ENCODE assay signal across 1 cellular context in the genomic region with DNA sequence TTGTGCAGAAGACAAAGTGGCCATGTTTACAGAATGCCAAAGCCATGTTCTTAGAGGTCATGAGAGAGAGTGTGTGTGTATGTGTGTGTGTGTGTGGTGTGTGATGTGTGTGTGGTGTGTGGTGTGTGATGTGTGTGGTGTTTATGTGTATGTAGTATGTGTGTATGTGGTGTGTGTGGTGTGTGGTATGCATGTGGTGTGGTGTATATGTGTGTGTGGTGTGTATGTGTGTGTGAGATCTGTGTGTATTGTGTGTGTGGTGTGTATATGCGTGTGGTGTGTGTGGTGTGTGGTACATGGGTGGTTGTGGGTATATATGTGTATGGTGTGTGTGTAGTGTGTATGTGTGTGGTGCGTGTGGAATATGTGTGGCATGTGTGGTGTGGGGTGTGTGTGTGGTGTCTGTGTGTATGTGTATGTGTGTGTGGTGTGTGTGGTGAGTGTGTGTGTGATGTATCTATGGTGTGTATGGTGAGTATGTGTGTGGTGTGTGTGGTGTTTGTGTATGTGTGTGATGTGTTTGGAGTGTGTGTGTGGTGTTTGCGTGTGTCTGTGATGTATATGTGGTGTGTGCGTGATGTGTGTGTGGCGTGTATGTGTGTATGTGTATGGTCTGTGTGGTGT.
TF ChIP-seq lines count a peak whose summit lies in the region.

No MANE protein-coding gene starts in this region.

TF ChIP-seq in HepG2, 621 proteins besides CTCF, POLR2A, EP300 and RAD21:
- TF ChIP-seq ZNF282 (IDR thresholded peaks at IDR 0.05; ENCODE audit: partially characterized antibody) = peak; percentile 36
- TF ChIP-seq, protein P1, sequence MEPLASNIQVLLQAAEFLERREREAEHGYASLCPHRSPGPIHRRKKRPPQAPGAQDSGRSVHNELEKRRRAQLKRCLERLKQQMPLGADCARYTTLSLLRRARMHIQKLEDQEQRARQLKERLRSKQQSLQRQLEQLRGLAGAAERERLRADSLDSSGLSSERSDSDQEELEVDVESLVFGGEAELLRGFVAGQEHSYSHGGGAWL (CRISPR knock-in tag; IDR thresholded peaks at IDR 0.05) = no peak
- no peak for TF ChIP-seq TBX2 (CRISPR knock-in tag; IDR thresholded peaks at IDR 0.05; ENCODE audit: borderline replicate concordance)
- no peak for TF ChIP-seq MAFK (conservative IDR thresholded peaks at IDR 0.05 in 1 of 2, IDR thresholded peaks at IDR 0.05 in 1 of 2; ENCODE audit: low read length in 2 of 2)
- no peak for TF ChIP-seq POLR2G (IDR thresholded peaks at IDR 0.05; ENCODE audit: low read depth, low read length)
- no peak for TF ChIP-seq ATF2 (CRISPR knock-in tag; IDR thresholded peaks at IDR 0.05)
- TF ChIP-seq ZNF646 (CRISPR knock-in tag; IDR thresholded peaks at IDR 0.05) = peak; percentile 71
- TF ChIP-seq KLF16 (CRISPR knock-in tag; IDR thresholded peaks at IDR 0.05) = no peak
- TF ChIP-seq ZNF576 (CRISPR knock-in tag; IDR thresholded peaks at IDR 0.05) = no peak
- TF ChIP-seq ZNF569 (CRISPR knock-in tag; IDR thresholded peaks at IDR 0.05; ENCODE audit: borderline replicate concordance) = no peak
- TF ChIP-seq MAFG (CRISPR knock-in tag; IDR thresholded peaks at IDR 0.05) = no peak
- TF ChIP-seq ZEB1 (IDR thresholded peaks at IDR 0.05; ENCODE audit: insufficient replicate concordance, low read depth) = no peak
- peak; percentile 6; the same call in 1 of the 2 replicates for TF ChIP-seq ATF7 (IDR thresholded peaks at IDR 0.05)
- no peak for TF ChIP-seq ATF7 (CRISPR knock-in tag; IDR thresholded peaks at IDR 0.05)
- no peak for TF ChIP-seq HMG20B (CRISPR knock-in tag; conservative IDR thresholded peaks at IDR 0.05)
- 0 out of 2 replicates have a peak, but pooled peaks have one; percentile 45 for TF ChIP-seq ZNF207 (IDR thresholded peaks at IDR 0.05; ENCODE audit: borderline replicate concordance)
- 0 out of 2 replicates have a peak, but pooled peaks have one; percentile 44 for TF ChIP-seq HOXA7 (CRISPR knock-in tag; IDR thresholded peaks at IDR 0.05)
- TF ChIP-seq TRIM24 (CRISPR knock-in tag; IDR thresholded peaks at IDR 0.05) = no peak
- TF ChIP-seq, protein P2, sequence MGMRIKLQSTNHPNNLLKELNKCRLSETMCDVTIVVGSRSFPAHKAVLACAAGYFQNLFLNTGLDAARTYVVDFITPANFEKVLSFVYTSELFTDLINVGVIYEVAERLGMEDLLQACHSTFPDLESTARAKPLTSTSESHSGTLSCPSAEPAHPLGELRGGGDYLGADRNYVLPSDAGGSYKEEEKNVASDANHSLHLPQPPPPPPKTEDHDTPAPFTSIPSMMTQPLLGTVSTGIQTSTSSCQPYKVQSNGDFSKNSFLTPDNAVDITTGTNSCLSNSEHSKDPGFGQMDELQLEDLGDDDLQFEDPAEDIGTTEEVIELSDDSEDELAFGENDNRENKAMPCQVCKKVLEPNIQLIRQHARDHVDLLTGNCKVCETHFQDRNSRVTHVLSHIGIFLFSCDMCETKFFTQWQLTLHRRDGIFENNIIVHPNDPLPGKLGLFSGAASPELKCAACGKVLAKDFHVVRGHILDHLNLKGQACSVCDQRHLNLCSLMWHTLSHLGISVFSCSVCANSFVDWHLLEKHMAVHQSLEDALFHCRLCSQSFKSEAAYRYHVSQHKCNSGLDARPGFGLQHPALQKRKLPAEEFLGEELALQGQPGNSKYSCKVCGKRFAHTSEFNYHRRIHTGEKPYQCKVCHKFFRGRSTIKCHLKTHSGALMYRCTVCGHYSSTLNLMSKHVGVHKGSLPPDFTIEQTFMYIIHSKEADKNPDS (CRISPR knock-in tag; IDR thresholded peaks at IDR 0.05) = no peak
- no peak for TF ChIP-seq ZNF800 (CRISPR knock-in tag; IDR thresholded peaks at IDR 0.05)
- TF ChIP-seq, protein P3, sequence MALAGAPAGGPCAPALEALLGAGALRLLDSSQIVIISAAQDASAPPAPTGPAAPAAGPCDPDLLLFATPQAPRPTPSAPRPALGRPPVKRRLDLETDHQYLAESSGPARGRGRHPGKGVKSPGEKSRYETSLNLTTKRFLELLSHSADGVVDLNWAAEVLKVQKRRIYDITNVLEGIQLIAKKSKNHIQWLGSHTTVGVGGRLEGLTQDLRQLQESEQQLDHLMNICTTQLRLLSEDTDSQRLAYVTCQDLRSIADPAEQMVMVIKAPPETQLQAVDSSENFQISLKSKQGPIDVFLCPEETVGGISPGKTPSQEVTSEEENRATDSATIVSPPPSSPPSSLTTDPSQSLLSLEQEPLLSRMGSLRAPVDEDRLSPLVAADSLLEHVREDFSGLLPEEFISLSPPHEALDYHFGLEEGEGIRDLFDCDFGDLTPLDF (CRISPR knock-in tag; IDR thresholded peaks at IDR 0.05) = no peak
- no peak for TF ChIP-seq ZSCAN29 (CRISPR knock-in tag; conservative IDR thresholded peaks at IDR 0.05)
- TF ChIP-seq FOXA1 (IDR thresholded peaks at IDR 0.05) = peak; percentile 28; the same call in 1 of the 2 replicates
- no peak for TF ChIP-seq FOXA1 (CRISPR knock-in tag; IDR thresholded peaks at IDR 0.05)
- peak; percentile 27; the same call in 1 of the 2 replicates for TF ChIP-seq FOXP1 (IDR thresholded peaks at IDR 0.05)
- no peak for TF ChIP-seq FOXP1 (CRISPR knock-in tag; IDR thresholded peaks at IDR 0.05)
- no peak for TF ChIP-seq ATAD3A (CRISPR knock-in tag; IDR thresholded peaks at IDR 0.05)
- 0 out of 2 replicates have a peak, but pooled peaks have one; percentile 73 for TF ChIP-seq NBN (conservative IDR thresholded peaks at IDR 0.05)
- TF ChIP-seq ZBTB21 (CRISPR knock-in tag; IDR thresholded peaks at IDR 0.05) = no peak
- TF ChIP-seq ZNF616 (CRISPR knock-in tag; IDR thresholded peaks at IDR 0.05; ENCODE audit: low read depth) = no peak
- TF ChIP-seq, protein P4, sequence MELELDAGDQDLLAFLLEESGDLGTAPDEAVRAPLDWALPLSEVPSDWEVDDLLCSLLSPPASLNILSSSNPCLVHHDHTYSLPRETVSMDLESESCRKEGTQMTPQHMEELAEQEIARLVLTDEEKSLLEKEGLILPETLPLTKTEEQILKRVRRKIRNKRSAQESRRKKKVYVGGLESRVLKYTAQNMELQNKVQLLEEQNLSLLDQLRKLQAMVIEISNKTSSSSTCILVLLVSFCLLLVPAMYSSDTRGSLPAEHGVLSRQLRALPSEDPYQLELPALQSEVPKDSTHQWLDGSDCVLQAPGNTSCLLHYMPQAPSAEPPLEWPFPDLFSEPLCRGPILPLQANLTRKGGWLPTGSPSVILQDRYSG (CRISPR knock-in tag; IDR thresholded peaks at IDR 0.05) = no peak
TF ChIP-seq in HepG2: peak in this region for 8.
